8 cellular contexts compared by ENCODE assay signal in genomic region chr22:38700271-38700788, GRCh38. TPM values are rescaled to one million over a fixed set of nuclear protein-coding genes. Genes with fewer than 3 reads are reported as not detected.
A peak's percentile ranks its signal among the peaks of the same experiment; 100 is the strongest.
DNase-seq lines count a peak whose midpoint lies in the region; ATAC-seq and TF ChIP-seq lines count a peak whose summit lies in the region.

No MANE protein-coding gene starts in this region.

- H3K36me3 Mint-ChIP-seq in activated CD8-positive, alpha-beta T cell treated with anti-CD3 and anti-CD28 coated beads for 36 hours (ENCODE audit: low read depth) = peaks cover 41% of the 10 kb centered on the region
- no peaks in the 10 kb centered on the region for H3K36me3 Mint-ChIP-seq in glutamatergic neuron (ENCODE audit: unreplicated experiment)
- peaks cover 1% of the 10 kb centered on the region for H3K36me3 Mint-ChIP-seq in osteocyte (ENCODE audit: unreplicated experiment)

- H3K27me3 Mint-ChIP-seq in activated CD8-positive, alpha-beta T cell treated with anti-CD3 and anti-CD28 coated beads for 36 hours = no peaks in the 10 kb centered on the region
- peaks cover 11% of the 10 kb centered on the region for H3K27me3 Mint-ChIP-seq in glutamatergic neuron (ENCODE audit: unreplicated experiment)
- H3K27me3 Mint-ChIP-seq in osteocyte (ENCODE audit: unreplicated experiment) = no peaks in the 10 kb centered on the region

- TF ChIP-seq CTCF in activated CD8-positive, alpha-beta T cell treated with anti-CD3 and anti-CD28 coated beads for 36 hours (IDR thresholded peaks at IDR 0.05) = no peak
- TF ChIP-seq CTCF in glutamatergic neuron (IDR thresholded peaks at IDR 0.05; ENCODE audit: partially characterized antibody, unreplicated experiment) (no peak), osteocyte (IDR thresholded peaks at IDR 0.05) (no peak)

- H3K9me3 Mint-ChIP-seq in activated CD8-positive, alpha-beta T cell treated with anti-CD3 and anti-CD28 coated beads for 36 hours = no peaks in the 10 kb centered on the region
- H3K9me3 Mint-ChIP-seq in glutamatergic neuron (ENCODE audit: unreplicated experiment) = peaks cover 18% of the 10 kb centered on the region
- H3K9me3 Mint-ChIP-seq in osteocyte (ENCODE audit: unreplicated experiment) = no peaks in the 10 kb centered on the region

- CTCF ChIA-PET in activated CD8-positive, alpha-beta T cell treated with anti-CD3 and anti-CD28 coated beads for 36 hours (lab: Charles Lee) = interaction anchor here (3.1 kb wide), 1 partner anchor 18 kb away, joined by 16 read pairs; the partner anchor contains the start of gene TOMM22

- peak; percentile 47 for DNase-seq in NCI-H1436 (lab: John Stamatoyannopoulos, UW)
- DNase-seq in NCI-H1436 treated with DMSO at 0.1 percent for 48 hours (lab: John Stamatoyannopoulos, UW) = no peak
- DNase-seq in activated CD8-positive, alpha-beta T cell treated with anti-CD3 and anti-CD28 coated beads for 36 hours = peak; percentile 45
- no peak for DNase-seq in glutamatergic neuron
- no peak for DNase-seq in osteocyte (ENCODE audit: extremely low spot score, unreplicated experiment)
- no peak for DNase-seq in MV-4-11 (lab: John Stamatoyannopoulos, UW)

- POLR2A ChIA-PET in activated CD8-positive, alpha-beta T cell treated with anti-CD3 and anti-CD28 coated beads for 36 hours (lab: Charles Lee) = interaction anchor here (0.7 to 6.3 kb wide), 7 partner anchors 8 to 54 kb away, joined by 3 to 62 read pairs (median 6); partner anchors contain the start of gene TOMM22

- peak overlapping the region; percentile 90 for H3K4me3 Mint-ChIP-seq in activated CD8-positive, alpha-beta T cell treated with anti-CD3 and anti-CD28 coated beads for 36 hours
- peak overlapping the region; percentile 92 for H3K4me3 Mint-ChIP-seq in glutamatergic neuron (ENCODE audit: unreplicated experiment)
- peak overlapping the region; percentile 91 for H3K4me3 Mint-ChIP-seq in osteocyte (ENCODE audit: unreplicated experiment)

- peaks cover 50% of the 10 kb centered on the region for H3K4me1 Mint-ChIP-seq in activated CD8-positive, alpha-beta T cell treated with anti-CD3 and anti-CD28 coated beads for 36 hours (ENCODE audit: low read depth)
- peaks cover 27% of the 10 kb centered on the region for H3K4me1 Mint-ChIP-seq in glutamatergic neuron (ENCODE audit: low read depth, unreplicated experiment)
- peaks cover 56% of the 10 kb centered on the region for H3K4me1 Mint-ChIP-seq in osteocyte (ENCODE audit: unreplicated experiment)

- ATAC-seq in HG03196 (IDR thresholded peaks at IDR 0.05; ENCODE audit: unreplicated experiment) = peak; percentile 26
- ATAC-seq in activated CD8-positive, alpha-beta T cell treated with anti-CD3 and anti-CD28 coated beads for 36 hours = peak; percentile 1
- ATAC-seq in HG03571 (IDR thresholded peaks at IDR 0.05; ENCODE audit: unreplicated experiment) = no peak

- intact Hi-C loops in activated CD8-positive, alpha-beta T cell treated with anti-CD3 and anti-CD28 coated beads for 36 hours (cut with micrococcal nuclease) = loop anchor here (10.0 kb wide), 1 partner anchor 54 kb away; the partner anchor contains the start of gene SUN2

- H3K27ac Mint-ChIP-seq in activated CD8-positive, alpha-beta T cell treated with anti-CD3 and anti-CD28 coated beads for 36 hours = peak overlapping the region; percentile 96
- peak overlapping the region; percentile 87 for H3K27ac Mint-ChIP-seq in glutamatergic neuron (ENCODE audit: unreplicated experiment)
- peak overlapping the region; percentile 94 for H3K27ac Mint-ChIP-seq in osteocyte (ENCODE audit: unreplicated experiment)

RNA-seq across cellular contexts. Expression of gene JOSD1, which starts 0.4 kb away (rescaled TPM):
- total RNA-seq in activated CD8-positive, alpha-beta T cell treated with anti-CD3 and anti-CD28 coated beads for 36 hours = 10 to 100 TPM; 84.7 to 88.1 TPM
- total RNA-seq in glutamatergic neuron (ENCODE audit: unreplicated experiment) = 51.0 TPM
- total RNA-seq in osteocyte = 78.6 and 85.5 TPM in 2 replicates

RNA-seq across cellular contexts. Expression of gene GTPBP1, which starts 5.4 kb away (rescaled TPM):
- total RNA-seq in activated CD8-positive, alpha-beta T cell treated with anti-CD3 and anti-CD28 coated beads for 36 hours = 10 to 100 TPM; 93.3 to 97.6 TPM
- total RNA-seq in glutamatergic neuron (ENCODE audit: unreplicated experiment) (55.6 TPM), osteocyte (67.4 and 68.8 TPM in 2 replicates)

RNA-seq across cellular contexts. Expression of gene TOMM22, which starts 18.6 kb away (rescaled TPM):
- total RNA-seq in activated CD8-positive, alpha-beta T cell treated with anti-CD3 and anti-CD28 coated beads for 36 hours = 100 to 1,000 TPM; 155 to 158 TPM
- total RNA-seq in glutamatergic neuron (ENCODE audit: unreplicated experiment) (61.0 TPM), osteocyte (60.7 and 61.0 TPM in 2 replicates)

RNA-seq across cellular contexts. Expression of gene CBY1, which starts 43.9 kb away (rescaled TPM):
- 10 to 100 TPM; 15.6 to 15.7 TPM for total RNA-seq in activated CD8-positive, alpha-beta T cell treated with anti-CD3 and anti-CD28 coated beads for 36 hours
- total RNA-seq in glutamatergic neuron (ENCODE audit: unreplicated experiment) (34.9 TPM), osteocyte (38.3 and 41.0 TPM in 2 replicates)

RNA-seq across cellular contexts. Expression of gene FAM227A, which starts 44.1 kb away (rescaled TPM):
- total RNA-seq in activated CD8-positive, alpha-beta T cell treated with anti-CD3 and anti-CD28 coated beads for 36 hours = 1 to 10 TPM in 1 of 2 experiments, under 1 TPM in 1; 0.74 to 1.1 TPM
- total RNA-seq in glutamatergic neuron (ENCODE audit: unreplicated experiment) = 6.3 TPM
- 2.7 and 3.5 TPM in 2 replicates for total RNA-seq in osteocyte

Comparison
In these comparisons a context has a peak if more than half of its experiments do, and no peak if none do; other contexts are left out.
1. DNase-seq: peak in NCI-H1436 (single experiment) and activated CD8-positive, alpha-beta T cell treated with anti-CD3 and anti-CD28 coated beads for 36 hours (single experiment); none in NCI-H1436 treated with DMSO at 0.1 percent for 48 hours (single experiment), glutamatergic neuron (single experiment), osteocyte (single experiment) and MV-4-11 (single experiment).
2. Peak in every context shown above with its lines, with median percentiles within 50 percentile points of each other: H3K27ac Mint-ChIP-seq and H3K4me3 Mint-ChIP-seq.